Comparison of ENCODE assay signal across 8 cellular contexts in genomic region chr6:138403801-138404665, GRCh38. TPM values are rescaled to one million over a fixed set of nuclear protein-coding genes. Genes with fewer than 3 reads are reported as not detected.
DNase-seq lines count a peak whose midpoint lies in the region; ATAC-seq and TF ChIP-seq lines count a peak whose summit lies in the region.

Gene HEBP2 (plus strand): TSS chr6:138404223. CDS start chr6:138404496, 273 bp downstream.

- H3K4me1 Mint-ChIP-seq in GM23338 (peaks cover 5% of the 10 kb centered on the region), natural killer cell (peaks cover 5 to 14% of the 10 kb centered on the region in 2 donors)

- peak; percentile 92 for DNase-seq in DND-41
- DNase-seq in GM23338 (ENCODE audit: low spot score), result peak; percentile 99
- DNase-seq in RPMI7951 (ENCODE audit: low read depth), result peak; percentile 89
- DNase-seq in activated T-helper 1 cell treated with anti-CD3 and anti-CD28 coated beads, Interleukin-2, amount 50 U/mL, for 16 hours (ENCODE audit: low read depth in 1 of 2, low spot score in 1 of 2), result peak; percentile 74 to 89
- peak; percentile 62 for DNase-seq in fibroblast of mammary gland (ENCODE audit: low read depth)
- peak; percentile 59 for DNase-seq in natural killer cell
- peak; percentile 85 to 91 (median 89) for DNase-seq in stimulated activated naive CD4-positive, alpha-beta T cell (lab: John Stamatoyannopoulos, UW)

- peaks cover 20% of the 10 kb centered on the region for H3K27me3 ChIP-seq in DND-41 (ENCODE audit: insufficient read depth, low read length, poor library complexity)
- H3K27me3 ChIP-seq in GM23338 (ENCODE audit: insufficient read depth), result no peaks in the 10 kb centered on the region

- H2AFZ ChIP-seq in DND-41 (ENCODE audit: low read depth, low read length), result peak within 1 kb of the TSS; percentile 96
- peak within 1 kb of the TSS; percentile 100 for H2AFZ ChIP-seq in GM23338

- TF ChIP-seq CTCF in DND-41 (IDR thresholded peaks at IDR 0.05; ENCODE audit: borderline replicate concordance, extremely low read depth, low read length, poor library complexity, severe bottlenecking) (peak; percentile 56), GM23338 (conservative IDR thresholded peaks at IDR 0.05; ENCODE audit: low read depth in 2 of 2) (peak; percentile 49 to 82), LNCAP (IDR thresholded peaks at IDR 0.05) (peak; percentile 74), fibroblast of mammary gland (conservative IDR thresholded peaks at IDR 0.05; ENCODE audit: control insufficient read depth, insufficient read depth, low read depth, low read length) (no peak), natural killer cell (IDR thresholded peaks at IDR 0.05) (peak; percentile 28)

- peaks cover 35% of the 10 kb centered on the region for H3K36me3 Mint-ChIP-seq in GM23338 (ENCODE audit: low read depth)
- H3K36me3 Mint-ChIP-seq in natural killer cell, result no peaks in the 10 kb centered on the region

- H3K9me3 ChIP-seq in DND-41 (ENCODE audit: insufficient read depth, low read length, severe bottlenecking), result no peaks in the 10 kb centered on the region

- H3K36me3 ChIP-seq in DND-41 (ENCODE audit: insufficient read depth, low read length), result no peaks in the 10 kb centered on the region
- H3K36me3 ChIP-seq in GM23338 (ENCODE audit: insufficient read depth), result peaks cover 25% of the 10 kb centered on the region

- H3K4me1 ChIP-seq in DND-41 (ENCODE audit: insufficient read depth, low read length) (peaks cover 16% of the 10 kb centered on the region), GM23338 (ENCODE audit: insufficient read depth) (no peaks in the 10 kb centered on the region; the same call in 1 of the 2 replicates)

- peak within 1 kb of the TSS; percentile 67; the same call in 1 of the 2 replicates for H3K27ac ChIP-seq in DND-41 (ENCODE audit: low read length)
- H3K27ac ChIP-seq in GM23338 (ENCODE audit: low read depth), result peak within 1 kb of the TSS; percentile 93

- H3K4me2 ChIP-seq in DND-41 (ENCODE audit: insufficient read depth, low read length) (peak within 1 kb of the TSS; percentile 99), GM23338 (peak within 1 kb of the TSS; percentile 98)

- intact Hi-C loops in natural killer cell (cut with micrococcal nuclease), result no loop called here

- H3K9ac ChIP-seq in DND-41 (ENCODE audit: low read depth, low read length), result peak within 1 kb of the TSS; percentile 64

- H3K9me2 ChIP-seq in GM23338 (ENCODE audit: insufficient read depth), result no peaks in the 10 kb centered on the region

- H3K79me2 ChIP-seq in DND-41 (ENCODE audit: insufficient read depth, low read length) (no peaks in the 10 kb centered on the region), GM23338 (replicated peaks; ENCODE audit: insufficient read depth) (no peaks in the 10 kb centered on the region)

- H3K9me3 Mint-ChIP-seq in GM23338, result no peaks in the 10 kb centered on the region
- H3K9me3 Mint-ChIP-seq in natural killer cell, result no peaks in the 10 kb centered on the region

- no peaks in the 10 kb centered on the region for H4K20me1 ChIP-seq in DND-41 (ENCODE audit: insufficient read depth, low read length)
- no peaks in the 10 kb centered on the region for H4K20me1 ChIP-seq in GM23338 (replicated peaks; ENCODE audit: insufficient read depth)

- H3K4me3 Mint-ChIP-seq in GM23338, result peak within 1 kb of the TSS; percentile 88
- H3K4me3 Mint-ChIP-seq in natural killer cell, result peak within 1 kb of the TSS; percentile 84

- ATAC-seq in DND-41 (ENCODE audit: insufficient read depth, low read depth), result peak; percentile 92
- ATAC-seq in GM23338, result peak; percentile 88
- ATAC-seq in natural killer cell, result peak; percentile 82 to 87 (median 83)

- H3K4me3 ChIP-seq in DND-41 (ENCODE audit: low read depth in 1 of 2, low read length in 2 of 2), result peak within 1 kb of the TSS; percentile 37 to 88
- H3K4me3 ChIP-seq in GM23338, result peak within 1 kb of the TSS; percentile 97
- peak within 1 kb of the TSS; percentile 79 for H3K4me3 ChIP-seq in fibroblast of mammary gland (ENCODE audit: control insufficient read depth, low read depth, low read length)

- H3K27ac Mint-ChIP-seq in GM23338 (peak within 1 kb of the TSS; percentile 81), natural killer cell (peak within 1 kb of the TSS; percentile 70 to 77)

- H3F3A ChIP-seq in GM23338 (replicated peaks; ENCODE audit: low read depth), result no peaks in the 10 kb centered on the region; the same call in 1 of the 2 replicates

- H3K27me3 Mint-ChIP-seq in GM23338 (ENCODE audit: insufficient read depth, low read depth, poor library complexity), result peaks cover 7% of the 10 kb centered on the region
- H3K27me3 Mint-ChIP-seq in natural killer cell (ENCODE audit: low read depth in 2 of 2), result peaks cover 0 to 4% of the 10 kb centered on the region in 2 donors

TF ChIP-seq in GM23338, 12 proteins besides CTCF, POLR2A, EP300 and RAD21 (continues in another document):
- TF ChIP-seq REST (IDR thresholded peaks at IDR 0.05; ENCODE audit: unreplicated experiment), result peak; percentile 12
- TF ChIP-seq ZNF114 (CRISPR knock-in tag; IDR thresholded peaks at IDR 0.05), result no peak
- TF ChIP-seq JUNB (IDR thresholded peaks at IDR 0.05; ENCODE audit: unreplicated experiment), result no peak
- TF ChIP-seq STAT1 (IDR thresholded peaks at IDR 0.05; ENCODE audit: unreplicated experiment), result no peak
- TF ChIP-seq EZH2 (IDR thresholded peaks at IDR 0.05; ENCODE audit: low read depth, unreplicated experiment), result no peak
- TF ChIP-seq NANOG (IDR thresholded peaks at IDR 0.05; ENCODE audit: borderline replicate concordance), result no peak
- TF ChIP-seq ZNF331 (CRISPR knock-in tag; IDR thresholded peaks at IDR 0.05; ENCODE audit: low read depth), result no peak
- peak; percentile 73 for TF ChIP-seq POLR2AphosphoS5 (IDR thresholded peaks at IDR 0.05; ENCODE audit: low read depth)
- peak; percentile 52; the same call in 1 of the 2 replicates for TF ChIP-seq CREB1 (CRISPR knock-in tag; IDR thresholded peaks at IDR 0.05; ENCODE audit: low read depth)

RNA-seq across cellular contexts. Expression of gene HEBP2, which starts in this region (rescaled TPM):
- 14.7 and 25.6 TPM in 2 replicates for total RNA-seq in GM23338 (2014; rRNA removed; shearing (Covaris generic))
- polyA plus RNA-seq in GM23338 (2016; fragmentation: Nextera tagmentation; extraction: Ambion mirVana), result 118 and 127 TPM in 2 replicates
- 24.8 and 37.3 TPM in 2 replicates for total RNA-seq in RPMI7951 (2014; rRNA removed; shearing (Covaris generic))
- 10 to 100 TPM; 14.2 to 18.6 (median 15.2) TPM for total RNA-seq in natural killer cell

Comparison
In these comparisons a context has a peak if more than half of its experiments do, and no peak if none do; other contexts are left out.
1. Peak in every context shown above with its lines: DNase-seq, ATAC-seq, H3K4me3 ChIP-seq and H3K27ac ChIP-seq.